16 cellular contexts compared by ENCODE assay signal in the genomic region with DNA sequence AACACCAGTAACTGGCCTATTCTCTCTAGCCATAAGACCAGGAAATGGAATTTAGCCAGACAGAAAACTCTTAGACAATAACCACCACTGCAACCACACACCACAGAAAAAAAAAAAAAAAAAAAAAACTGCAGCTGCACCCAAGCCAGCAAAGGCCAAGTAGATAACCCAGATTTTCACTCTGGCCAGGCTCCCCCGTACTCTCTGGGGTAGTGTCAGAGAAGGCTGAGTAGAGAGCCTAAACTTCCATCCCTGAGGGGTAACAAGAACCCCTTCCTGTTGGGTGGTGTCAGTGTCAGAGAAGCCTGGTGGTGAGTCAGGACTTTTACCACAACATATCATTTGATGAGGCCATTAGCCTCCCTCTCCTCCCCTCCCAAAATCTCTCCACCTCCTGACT. TPM values are rescaled to one million over a fixed set of nuclear protein-coding genes. Genes with fewer than 3 reads are reported as not detected.
A peak's percentile ranks its signal among the peaks of the same experiment; 100 is the strongest.
DNase-seq lines count a peak whose midpoint lies in the region; ATAC-seq and TF ChIP-seq lines count a peak whose summit lies in the region.
"Had no signal": no experiment of that assay in that cellular context is flagged by ENCODE, and none has a peak within 500 bp of the region (broad histone marks: within the 10 kb centered on the region; RNA-seq: fewer than 3 reads in every experiment).

No MANE protein-coding gene starts in this region.

- intact Hi-C loops in activated CD8-positive, alpha-beta T cell treated with anti-CD3 and anti-CD28 coated beads for 36 hours (cut with micrococcal nuclease), result loop anchor here (10.0 kb wide), 1 partner anchor 304 kb away; a partner anchor contains a TSS
- intact Hi-C loops in naive thymus-derived CD4-positive, alpha-beta T cell (cut with micrococcal nuclease), result loop anchor here in 1 of 2 donors (10.0 kb wide), 1 partner anchor 404 kb away; no protein-coding TSS in a partner anchor

- H3K9me3 ChIP-seq in naive thymus-derived CD4-positive, alpha-beta T cell (ENCODE audit: control insufficient read depth in 2 of 3, low read length in 3 of 3), result no peaks in the 10 kb centered on the region
- H3K9me3 ChIP-seq: lower lobe of right lung had no signal

- H3K27ac ChIP-seq in naive thymus-derived CD4-positive, alpha-beta T cell (ENCODE audit: low read depth, low read length), result no peak overlapping the region
- H3K27ac ChIP-seq: 22Rv1, lower lobe of right lung had no signal

- peak; percentile 57 for ATAC-seq in activated CD8-positive, alpha-beta T cell treated with anti-CD3 and anti-CD28 coated beads for 36 hours
- peak; percentile 36 for ATAC-seq in naive thymus-derived CD4-positive, alpha-beta T cell
- ATAC-seq in HG02759 (IDR thresholded peaks at IDR 0.05; ENCODE audit: unreplicated experiment), result no peak
- ATAC-seq: lower lobe of right lung had no signal

- no peak overlapping the region for H3K4me3 ChIP-seq in naive thymus-derived CD4-positive, alpha-beta T cell (ENCODE audit: low read length)
- H3K4me3 ChIP-seq: lower lobe of right lung, smooth muscle cell had no signal

- DNase-seq in DMS53 (lab: John Stamatoyannopoulos, UW) (peak; percentile 18), DMS53 treated with DMSO at 0.1 percent for 48 hours (lab: John Stamatoyannopoulos, UW; ENCODE audit: unreplicated experiment) (no peak), HT1080 (ENCODE audit: low read depth) (peak; percentile 66), NCI-H524 (lab: John Stamatoyannopoulos, UW) (no peak)
- peak; percentile 33 for DNase-seq in activated CD8-positive, alpha-beta T cell treated with anti-CD3 and anti-CD28 coated beads for 36 hours
- DNase-seq in naive thymus-derived CD4-positive, alpha-beta T cell, result no peak
- DNase-seq in activated CD4-positive, alpha-beta T cell treated with anti-CD3 and anti-CD28 coated beads for 4 hours, result no peak
- DNase-seq: activated CD4-positive, alpha-beta T cell treated with anti-CD3 and anti-CD28 coated beads, Interleukin-2, amount 50 U/mL, for 1 hour; cerebellar nuclear complex; erythroblast; lower lobe of right lung; NCI-H1930; nucleus accumbens had no signal

- POLR2A ChIA-PET in activated CD8-positive, alpha-beta T cell treated with anti-CD3 and anti-CD28 coated beads for 36 hours (lab: Charles Lee), result interaction anchor here (0.6 kb wide), 1 partner anchor 232 kb away, joined by 3 read pairs; no protein-coding TSS in a partner anchor
- POLR2A ChIA-PET in naive thymus-derived CD4-positive, alpha-beta T cell (lab: Charles Lee), result no interaction called here

- peaks cover 0 to 3% of the 10 kb centered on the region in 2 donors for H3K4me1 ChIP-seq in naive thymus-derived CD4-positive, alpha-beta T cell (ENCODE audit: control insufficient read depth in 2 of 2, insufficient read depth in 2 of 2, low read length in 2 of 2)
- H3K4me1 ChIP-seq: lower lobe of right lung had no signal

- no peak overlapping the region for H3K4me3 Mint-ChIP-seq in activated CD8-positive, alpha-beta T cell treated with anti-CD3 and anti-CD28 coated beads for 36 hours
- H3K4me3 Mint-ChIP-seq in naive thymus-derived CD4-positive, alpha-beta T cell, result peak overlapping the region in 1 of 10 donors; percentile 51

- CTCF ChIA-PET in activated CD8-positive, alpha-beta T cell treated with anti-CD3 and anti-CD28 coated beads for 36 hours (lab: Charles Lee), result no interaction called here
- CTCF ChIA-PET in naive thymus-derived CD4-positive, alpha-beta T cell (lab: Charles Lee), result no interaction called here

- TF ChIP-seq CTCF in activated CD8-positive, alpha-beta T cell treated with anti-CD3 and anti-CD28 coated beads for 36 hours (IDR thresholded peaks at IDR 0.05), result no peak

- H3K4me1 Mint-ChIP-seq in activated CD8-positive, alpha-beta T cell treated with anti-CD3 and anti-CD28 coated beads for 36 hours (ENCODE audit: low read depth), result peaks cover 15% of the 10 kb centered on the region
- peaks cover 0 to 23% (median under 1%) of the 10 kb centered on the region in 7 donors for H3K4me1 Mint-ChIP-seq in naive thymus-derived CD4-positive, alpha-beta T cell

- no peaks in the 10 kb centered on the region for H3K36me3 Mint-ChIP-seq in activated CD8-positive, alpha-beta T cell treated with anti-CD3 and anti-CD28 coated beads for 36 hours (ENCODE audit: low read depth)
- H3K36me3 Mint-ChIP-seq in naive thymus-derived CD4-positive, alpha-beta T cell, result no peaks in the 10 kb centered on the region

- H3K27ac Mint-ChIP-seq in activated CD8-positive, alpha-beta T cell treated with anti-CD3 and anti-CD28 coated beads for 36 hours, result no peak overlapping the region
- H3K27ac Mint-ChIP-seq in naive thymus-derived CD4-positive, alpha-beta T cell, result peak overlapping the region in 1 of 9 donors; percentile 29

- no peaks in the 10 kb centered on the region for H3K36me3 ChIP-seq in naive thymus-derived CD4-positive, alpha-beta T cell (ENCODE audit: control insufficient read depth in 2 of 3, insufficient read depth in 3 of 3, low read length in 3 of 3)
- H3K36me3 ChIP-seq: lower lobe of right lung had no signal

- no peaks in the 10 kb centered on the region for H3K9me3 Mint-ChIP-seq in activated CD8-positive, alpha-beta T cell treated with anti-CD3 and anti-CD28 coated beads for 36 hours
- H3K9me3 Mint-ChIP-seq in naive thymus-derived CD4-positive, alpha-beta T cell, result no peaks in the 10 kb centered on the region

- peaks cover 11% of the 10 kb centered on the region for H3K27me3 Mint-ChIP-seq in activated CD8-positive, alpha-beta T cell treated with anti-CD3 and anti-CD28 coated beads for 36 hours
- peaks cover 19 to 60% (median 29%) of the 10 kb centered on the region in 5 donors for H3K27me3 Mint-ChIP-seq in naive thymus-derived CD4-positive, alpha-beta T cell

- H3K27me3 ChIP-seq in naive thymus-derived CD4-positive, alpha-beta T cell (ENCODE audit: control insufficient read depth in 2 of 2, insufficient read depth in 2 of 2, low read length in 2 of 2), result no peaks in the 10 kb centered on the region

RNA-seq across cellular contexts. Expression of a gene that starts 5.6 kb away (rescaled TPM):
- total RNA-seq in HT1080 (2014; rRNA removed; shearing (Covaris generic)), result 6.7 and 7.4 TPM in 2 replicates
- polyA plus RNA-seq in HT1080 (2015; cell fraction: cytosol; rRNA removed), result 4.7 and 5.7 TPM in 2 replicates
- polyA plus RNA-seq in HT1080 (2015; cell fraction: nucleus; rRNA removed), result 4.5 and 6.6 TPM in 2 replicates
- 10 to 100 TPM; 24.8 to 27.3 TPM for total RNA-seq in activated CD8-positive, alpha-beta T cell treated with anti-CD3 and anti-CD28 coated beads for 36 hours
- 10 to 100 TPM in 1 of 5 experiments, 1 to 10 TPM in 4; 4.1 to 24.5 (median 5.5) TPM for total RNA-seq in naive thymus-derived CD4-positive, alpha-beta T cell
- 1 to 10 TPM; 3.8 to 4.2 TPM for polyA plus RNA-seq in naive thymus-derived CD4-positive, alpha-beta T cell

RNA-seq across cellular contexts. Expression of a gene that starts 15.9 kb away (rescaled TPM):
- total RNA-seq in HT1080 (2014; rRNA removed; shearing (Covaris generic)), result 0.11 TPM in 1 of 2 replicates, not detected in the other
- polyA plus RNA-seq in HT1080 (2015; cell fraction: cytosol; rRNA removed), result not detected in 2 replicates
- 0.20 TPM in 1 of 2 replicates, not detected in the other for polyA plus RNA-seq in HT1080 (2015; cell fraction: nucleus; rRNA removed)
- total RNA-seq in activated CD8-positive, alpha-beta T cell treated with anti-CD3 and anti-CD28 coated beads for 36 hours, result not detected
- under 1 TPM in 1 of 5 experiments, not detected in 4; 0.29 TPM for total RNA-seq in naive thymus-derived CD4-positive, alpha-beta T cell
- not detected for polyA plus RNA-seq in naive thymus-derived CD4-positive, alpha-beta T cell
- total RNA-seq: lower lobe of right lung, smooth muscle cell had no signal
- polyA plus RNA-seq: smooth muscle cell had no signal

Comparison
In these comparisons a context has a peak if more than half of its experiments do, and no peak if none do; other contexts are left out.
1. DNase-seq: peak in DMS53 (single experiment), HT1080 (single experiment) and activated CD8-positive, alpha-beta T cell treated with anti-CD3 and anti-CD28 coated beads for 36 hours (single experiment); none in DMS53 treated with DMSO at 0.1 percent for 48 hours (single experiment), naive thymus-derived CD4-positive, alpha-beta T cell (0 of 9), activated CD4-positive, alpha-beta T cell treated with anti-CD3 and anti-CD28 coated beads for 4 hours (0 of 2) and NCI-H524 (0 of 2).